8 cellular contexts compared by ENCODE assay signal in genomic region chr17:40121191-40121885, GRCh38. TPM values are rescaled to one million over a fixed set of nuclear protein-coding genes. Genes with fewer than 3 reads are reported as not detected.
DNase-seq lines count a peak whose midpoint lies in the region; ATAC-seq, FAIRE-seq and TF ChIP-seq lines count a peak whose summit lies in the region.

No MANE protein-coding gene starts in this region.

- peak overlapping the region; percentile 4 for H3K4ac ChIP-seq in H1 (replicated peaks; ENCODE audit: insufficient read length, low read depth, low read length)
- H3K4ac ChIP-seq in mesendoderm (ENCODE audit: low read depth, low read length) = peak overlapping the region; percentile 100

- peaks cover 22 to 57% of the 10 kb centered on the region in 2 experiments for H3K79me2 ChIP-seq in H1 (ENCODE audit: control insufficient read depth in 1 of 2, insufficient read depth in 2 of 2, low read length in 2 of 2)
- peaks cover 43% of the 10 kb centered on the region for H3K79me2 ChIP-seq in mesendoderm (ENCODE audit: control insufficient read depth, insufficient read depth, low read length)

- no peak overlapping the region for H2BK12ac ChIP-seq in H1 (ENCODE audit: low read depth, low read length)

- H2BK5ac ChIP-seq in H1 (ENCODE audit: low read depth, low read length) = 0 out of 2 replicates have a peak overlapping the region, but pooled peaks have one; percentile 35
- no peak overlapping the region for H2BK5ac ChIP-seq in mesendoderm (ENCODE audit: low read length)

- ATAC-seq in HG03521 (IDR thresholded peaks at IDR 0.05; ENCODE audit: unreplicated experiment) (peak; percentile 17), GM19452 (IDR thresholded peaks at IDR 0.05; ENCODE audit: unreplicated experiment) (no peak)

- H4K20me1 ChIP-seq in H1 (replicated peaks in 1 of 2; ENCODE audit: control insufficient read depth in 1 of 2, insufficient read depth in 2 of 2, low read length in 2 of 2) = peaks cover 4 to 10% of the 10 kb centered on the region in 2 experiments

- peak in 1 of 2 experiments; percentile 37; a peak in 1 of 3 replicates for TF ChIP-seq POLR2A in H1 (IDR thresholded peaks at IDR 0.05; ENCODE audit: control extremely low read depth in 1 of 2, low read depth in 2 of 2, low read length in 2 of 2)

- no peak for TF ChIP-seq RAD21 in H1 (IDR thresholded peaks at IDR 0.05 in 1 of 2, conservative IDR thresholded peaks at IDR 0.05 in 1 of 2; ENCODE audit: low read depth in 2 of 2, low read length in 2 of 2)

- POLR2A ChIA-PET in H1 (lab: Charles Lee; ENCODE audit: partially characterized antibody) = interaction anchor here (0.6 to 16.7 kb wide), 23 partner anchors 9 to 973 kb away, joined by 3 to 399 read pairs (median 6); partner anchors contain the start of genes CASC3, NR1D1 and RAPGEFL1

- H3K79me1 ChIP-seq in H1 (ENCODE audit: low read depth, low read length) (peaks cover 13% of the 10 kb centered on the region; the same call in 1 of the 2 replicates), mesendoderm (ENCODE audit: low read length) (peaks cover 8% of the 10 kb centered on the region)

- no peak overlapping the region; the same call in 1 of the 2 replicates for H2AK5ac ChIP-seq in H1 (ENCODE audit: low read depth, low read length)
- H2AK5ac ChIP-seq in mesendoderm (ENCODE audit: low read length) = no peak overlapping the region

- H3K9me3 Mint-ChIP-seq in T-helper 2 cell treated with Interferon-gamma antibody and Interleukin-4, amounts not matched to agents 5 μg/mL and 100 μg/mL, for 36 hours = no peaks in the 10 kb centered on the region

- H2AFZ ChIP-seq in H1 (ENCODE audit: low read length) = no peak overlapping the region

- CTCF ChIA-PET in H1 (lab: Charles Lee; ENCODE audit: partially characterized antibody) = interaction anchor here (0.6 to 14.0 kb wide), 14 partner anchors 8 to 297 kb away, joined by 3 to 135 read pairs (median 3); partner anchors contain the start of genes CSF3 and NR1D1

- H2BK20ac ChIP-seq in H1 (ENCODE audit: low read length) = no peak overlapping the region

- no peak overlapping the region for H4K91ac ChIP-seq in H1 (replicated peaks; ENCODE audit: insufficient read length, low read length)

- H4K8ac ChIP-seq in H1 (ENCODE audit: extremely low read depth, insufficient read depth, low read length) (peak overlapping the region; percentile 91; the same call in 1 of the 2 replicates), mesendoderm (ENCODE audit: low read depth, low read length) (peak overlapping the region; percentile 29)

- H3K36me3 ChIP-seq in H1 (ENCODE audit: control insufficient read depth in 2 of 4, insufficient read depth in 4 of 4, low read length in 3 of 4) (peaks cover 0 to 15% (median 5%) of the 10 kb centered on the region in 4 experiments; a peak in 6 of 8 replicates), mesendoderm (ENCODE audit: control insufficient read depth, insufficient read depth, low read length) (peaks cover 3% of the 10 kb centered on the region), thymus (ENCODE audit: control insufficient read depth, insufficient read depth) (peaks cover 3% of the 10 kb centered on the region)

- H4K5ac ChIP-seq in H1 (ENCODE audit: insufficient read length, low read depth, low read length) = peak overlapping the region; percentile 85
- no peak overlapping the region for H4K5ac ChIP-seq in mesendoderm (ENCODE audit: low read length)

- H2BK15ac ChIP-seq in H1 (ENCODE audit: low read length) (0 out of 2 replicates have a peak overlapping the region, but pooled peaks have one; percentile 72), mesendoderm (replicated peaks; ENCODE audit: low read depth) (no peak overlapping the region)

- FAIRE-seq in H1 (lab: Jason Lieb, UNC) = no peak

- H3K36me3 Mint-ChIP-seq in T-helper 2 cell treated with Interferon-gamma antibody and Interleukin-4, amounts not matched to agents 5 μg/mL and 100 μg/mL, for 36 hours (ENCODE audit: low read depth) = peaks cover 25% of the 10 kb centered on the region

- H3K4me1 ChIP-seq in H1 (replicated peaks in 1 of 4; ENCODE audit: control insufficient read depth in 3 of 4, insufficient read depth in 4 of 4, low read length in 3 of 4) (peaks cover 0 to 3% (median under 1%) of the 10 kb centered on the region in 4 experiments; a peak in 2 of 7 replicates), mesendoderm (ENCODE audit: control insufficient read depth, low read depth, low read length) (peaks cover 3% of the 10 kb centered on the region), thymus (ENCODE audit: control insufficient read depth, insufficient read depth, low read length) (peaks cover 9% of the 10 kb centered on the region)

- H3K27ac Mint-ChIP-seq in T-helper 2 cell treated with Interferon-gamma antibody and Interleukin-4, amounts not matched to agents 5 μg/mL and 100 μg/mL, for 36 hours = peak overlapping the region; percentile 83

- peaks cover 33% of the 10 kb centered on the region for H3K4me1 Mint-ChIP-seq in T-helper 2 cell treated with Interferon-gamma antibody and Interleukin-4, amounts not matched to agents 5 μg/mL and 100 μg/mL, for 36 hours (ENCODE audit: low read depth)

- TF ChIP-seq CTCF in H1 (IDR thresholded peaks at IDR 0.05; ENCODE audit: control extremely low read depth in 1 of 3, insufficient read depth in 1 of 3, low read depth in 1 of 3, low read length in 3 of 3) = no peak

- peak overlapping the region; percentile 84 for H3K27ac ChIP-seq in H1 (ENCODE audit: low read depth, low read length)
- peak overlapping the region; percentile 97 for H3K27ac ChIP-seq in mesendoderm (ENCODE audit: low read depth, low read length)
- H3K27ac ChIP-seq in thymus (ENCODE audit: low read depth) = peak overlapping the region; percentile 92

- peak overlapping the region; percentile 68 to 87 (median 82) for H3K4me3 ChIP-seq in H1 (ENCODE audit: extremely low read depth in 1 of 4, insufficient read depth in 2 of 4, low read depth in 3 of 4, low read length in 4 of 4)
- peak overlapping the region; percentile 68 for H3K4me3 ChIP-seq in mesendoderm (ENCODE audit: low read length)
- peak overlapping the region; percentile 83 for H3K4me3 ChIP-seq in thymus (ENCODE audit: low read length)

- 4% methylated on average over 9 of the region's 51 CpGs; no CpG with 5 or more reads in 1 of the 2 experiments for WGBS in H1 (ENCODE audit: extremely low coverage in 1 of 2, insufficient coverage in 1 of 2, insufficient read length in 1 of 2, insufficient replicate concordance in 2 of 2, low coverage in 1 of 2, low lambda C conversion rate in 2 of 2, missing lambda C conversion rate in 1 of 2), 2 experiments
- WGBS in mesendoderm (ENCODE audit: extremely low coverage, insufficient coverage, low lambda C conversion rate) = no CpG with 5 or more reads among the region's 51 CpGs
- under 1% methylated on average over 51 of the region's 51 CpGs for whole genome bisulfite sequencing in thymus

- TF ChIP-seq EP300 in H1 (IDR thresholded peaks at IDR 0.05; ENCODE audit: borderline replicate concordance in 1 of 2, low read depth in 2 of 2, low read length in 2 of 2) = no peak

- H3K27me3 Mint-ChIP-seq in T-helper 2 cell treated with Interferon-gamma antibody and Interleukin-4, amounts not matched to agents 5 μg/mL and 100 μg/mL, for 36 hours (ENCODE audit: low read depth) = no peaks in the 10 kb centered on the region

- H3K27me3 ChIP-seq in H1 (replicated peaks in 1 of 4; ENCODE audit: control insufficient read depth in 3 of 4, extremely low read depth in 1 of 4, insufficient read depth in 3 of 4, low read length in 3 of 4) = no peaks in the 10 kb centered on the region; a peak in 1 of 7 replicates
- no peaks in the 10 kb centered on the region for H3K27me3 ChIP-seq in mesendoderm (ENCODE audit: insufficient read depth, low read length, poor library complexity)
- no peaks in the 10 kb centered on the region for H3K27me3 ChIP-seq in thymus (ENCODE audit: control insufficient read depth, insufficient read depth)

- H3K18ac ChIP-seq in H1 (ENCODE audit: extremely low read depth, low read length) (peak overlapping the region; percentile 1), mesendoderm (ENCODE audit: low read length) (peak overlapping the region; percentile 100)

- peak; percentile 74 for DNase-seq in NCI-H146 (lab: John Stamatoyannopoulos, UW)
- no peak for DNase-seq in NCI-H146 treated with DMSO at 0.1 percent for 48 hours (lab: John Stamatoyannopoulos, UW; ENCODE audit: unreplicated experiment)
- DNase-seq in T-helper 2 cell treated with Interferon-gamma antibody and Interleukin-4, amounts not matched to agents 5 μg/mL and 100 μg/mL, for 36 hours (ENCODE audit: low spot score) = no peak
- DNase-seq in H1 (ENCODE audit: low read depth in 1 of 2, low spot score in 2 of 2) = no peak
- no peak for DNase-seq in mesendoderm

- peak overlapping the region; percentile 71 to 79 (median 75) for H3K9ac ChIP-seq in H1 (replicated peaks in 1 of 4; ENCODE audit: extremely low read depth in 1 of 4, low read depth in 3 of 4, low read length in 3 of 4)
- peak overlapping the region; percentile 95 for H3K9ac ChIP-seq in mesendoderm (ENCODE audit: low read length)

- H3K23me2 ChIP-seq in H1 (ENCODE audit: low read depth, low read length) = peaks cover 17% of the 10 kb centered on the region; the same call in 1 of the 2 replicates

- H3K14ac ChIP-seq in H1 (ENCODE audit: insufficient read length) = no peak overlapping the region

- H3K56ac ChIP-seq in H1 (replicated peaks; ENCODE audit: insufficient read length, low read depth, low read length) = peak overlapping the region; percentile 62
- peak overlapping the region; percentile 91 for H3K56ac ChIP-seq in mesendoderm (ENCODE audit: low read length)

- H3K4me3 Mint-ChIP-seq in T-helper 2 cell treated with Interferon-gamma antibody and Interleukin-4, amounts not matched to agents 5 μg/mL and 100 μg/mL, for 36 hours = peak overlapping the region; percentile 82

- H3K9me3 ChIP-seq in H1 (ENCODE audit: insufficient read depth in 2 of 2, low read depth in 1 of 2, low read length in 1 of 2) (no peaks in the 10 kb centered on the region), thymus (ENCODE audit: control insufficient read depth) (no peaks in the 10 kb centered on the region)

- H3K4me2 ChIP-seq in H1 (ENCODE audit: insufficient read depth in 1 of 2, low read depth in 2 of 2, low read length in 2 of 2) (peak overlapping the region; percentile 71 to 97), mesendoderm (ENCODE audit: low read length) (peak overlapping the region; percentile 96)

- H3K23ac ChIP-seq in H1 (ENCODE audit: insufficient read length) (no peak overlapping the region), mesendoderm (ENCODE audit: low read length) (no peak overlapping the region)

- H2BK120ac ChIP-seq in H1 (replicated peaks; ENCODE audit: low read depth, low read length) (no peak overlapping the region), mesendoderm (ENCODE audit: low read depth, low read length) (peak overlapping the region; percentile 75)

RNA-seq across cellular contexts. Expression of gene MSL1, which starts 0.4 kb away (rescaled TPM):
- total RNA-seq in H1 (2021; fragmentation: NEBNext Ultra II Directional; extraction: Animal tissue kit (Norgen Biotek cat#: 25700)) = 66.5 and 69.2 TPM in 2 replicates
- polyA plus RNA-seq in H1 (2011; rRNA removed) = 18.2 and 24.1 TPM in 2 replicates
- polyA plus RNA-seq in H1 (2011; cell fraction: cytosol; rRNA removed) = 39.2 TPM
- polyA plus RNA-seq in H1 (2011; cell fraction: nucleus; rRNA removed) = 50.9 TPM
- 47.3 to 75.1 TPM (median 51.3 TPM) in 4 replicates for polyA plus RNA-seq in H1 (2012, experiment 1 of 2)
- polyA plus RNA-seq in H1 (2012, experiment 2 of 2) = 24.4 TPM
- polyA plus RNA-seq in H1 (2013, experiment 1 of 2) = 59.8 TPM
- 53.4 TPM for polyA plus RNA-seq in H1 (2013, experiment 2 of 2)
- 35.9 and 42.1 TPM in 2 replicates for polyA minus RNA-seq in H1 (2011; rRNA and poly(A)+ RNA removed)
- 35.1 TPM for polyA minus RNA-seq in H1 (2011; cell fraction: cytosol; rRNA and poly(A)+ RNA removed)
- 36.6 TPM for polyA minus RNA-seq in H1 (2011; cell fraction: nucleus; rRNA and poly(A)+ RNA removed)
- 40.3 TPM for polyA plus RNA-seq in mesendoderm (2013, experiment 1 of 2)
- polyA plus RNA-seq in mesendoderm (2013, experiment 2 of 2) = 40.9 TPM
- 126 TPM for polyA plus RNA-seq in thymus

RNA-seq across cellular contexts. Expression of gene CASC3, which starts 19.0 kb away (rescaled TPM):
- total RNA-seq in H1 (2021; fragmentation: NEBNext Ultra II Directional; extraction: Animal tissue kit (Norgen Biotek cat#: 25700)) = 114 and 116 TPM in 2 replicates
- polyA plus RNA-seq in H1 (2011; rRNA removed) = 80.2 and 85.7 TPM in 2 replicates
- polyA plus RNA-seq in H1 (2011; cell fraction: cytosol; rRNA removed) = 63.6 TPM
- 136 TPM for polyA plus RNA-seq in H1 (2011; cell fraction: nucleus; rRNA removed)
- 79.5 to 94.5 TPM (median 87.8 TPM) in 4 replicates for polyA plus RNA-seq in H1 (2012, experiment 1 of 2)
- 49.9 TPM for polyA plus RNA-seq in H1 (2012, experiment 2 of 2)
- polyA plus RNA-seq in H1 (2013, experiment 1 of 2) = 60.2 TPM
- 58.7 TPM for polyA plus RNA-seq in H1 (2013, experiment 2 of 2)
- polyA minus RNA-seq in H1 (2011; rRNA and poly(A)+ RNA removed) = 76.1 and 78.3 TPM in 2 replicates
- 36.5 TPM for polyA minus RNA-seq in H1 (2011; cell fraction: cytosol; rRNA and poly(A)+ RNA removed)
- 81.4 TPM for polyA minus RNA-seq in H1 (2011; cell fraction: nucleus; rRNA and poly(A)+ RNA removed)
- 77.1 TPM for polyA plus RNA-seq in mesendoderm (2013, experiment 1 of 2)
- 77.4 TPM for polyA plus RNA-seq in mesendoderm (2013, experiment 2 of 2)
- polyA plus RNA-seq in thymus = 38.3 TPM

RNA-seq across cellular contexts. Expression of gene NR1D1, which starts 20.9 kb away (rescaled TPM):
- 4.3 and 4.6 TPM in 2 replicates for total RNA-seq in H1 (2021; fragmentation: NEBNext Ultra II Directional; extraction: Animal tissue kit (Norgen Biotek cat#: 25700))
- polyA plus RNA-seq in H1 (2011; rRNA removed) (1.5 and 3.4 TPM in 2 replicates), thymus (3.2 TPM)
- 0.79 TPM for polyA plus RNA-seq in H1 (2011; cell fraction: cytosol; rRNA removed)
- polyA plus RNA-seq in H1 (2011; cell fraction: nucleus; rRNA removed) = 4.7 TPM
- polyA plus RNA-seq in H1 (2012, experiment 1 of 2) = 5.4 to 7.1 TPM (median 6.1 TPM) in 4 replicates
- polyA plus RNA-seq in H1 (2012, experiment 2 of 2) = 6.5 TPM
- 3.1 TPM for polyA plus RNA-seq in H1 (2013, experiment 1 of 2)
- polyA plus RNA-seq in H1 (2013, experiment 2 of 2) = 3.0 TPM
- 1.4 and 2.9 TPM in 2 replicates for polyA minus RNA-seq in H1 (2011; rRNA and poly(A)+ RNA removed)
- 2.5 TPM for polyA minus RNA-seq in H1 (2011; cell fraction: cytosol; rRNA and poly(A)+ RNA removed)
- polyA minus RNA-seq in H1 (2011; cell fraction: nucleus; rRNA and poly(A)+ RNA removed) = 2.7 TPM
- 2.3 TPM for polyA plus RNA-seq in mesendoderm (2013, experiment 1 of 2)
- polyA plus RNA-seq in mesendoderm (2013, experiment 2 of 2) = 2.5 TPM

RNA-seq across cellular contexts. Expression of gene RAPGEFL1, which starts 55.9 kb away (rescaled TPM):
- total RNA-seq in H1 (2021; fragmentation: NEBNext Ultra II Directional; extraction: Animal tissue kit (Norgen Biotek cat#: 25700)) = 18.1 and 20.2 TPM in 2 replicates
- polyA plus RNA-seq in H1 (2011; rRNA removed) = 20.0 and 25.0 TPM in 2 replicates
- polyA plus RNA-seq in H1 (2011; cell fraction: cytosol; rRNA removed) = 18.6 TPM
- 80.0 TPM for polyA plus RNA-seq in H1 (2011; cell fraction: nucleus; rRNA removed)
- polyA plus RNA-seq in H1 (2012, experiment 1 of 2) = 19.0 to 23.2 TPM (median 20.9 TPM) in 4 replicates
- polyA plus RNA-seq in H1 (2012, experiment 2 of 2) = 16.1 TPM
- 9.5 TPM for polyA plus RNA-seq in H1 (2013, experiment 1 of 2)
- polyA plus RNA-seq in H1 (2013, experiment 2 of 2) = 8.0 TPM
- 14.1 and 20.0 TPM in 2 replicates for polyA minus RNA-seq in H1 (2011; rRNA and poly(A)+ RNA removed)
- 12.9 TPM for polyA minus RNA-seq in H1 (2011; cell fraction: cytosol; rRNA and poly(A)+ RNA removed)
- polyA minus RNA-seq in H1 (2011; cell fraction: nucleus; rRNA and poly(A)+ RNA removed) = 27.9 TPM
- 5.5 TPM for polyA plus RNA-seq in mesendoderm (2013, experiment 1 of 2)
- 5.6 TPM for polyA plus RNA-seq in mesendoderm (2013, experiment 2 of 2)
- 17.4 TPM for polyA plus RNA-seq in thymus

RNA-seq across cellular contexts. Expression of gene THRA, which starts 58.6 kb away (rescaled TPM):
- 10.2 and 11.8 TPM in 2 replicates for total RNA-seq in H1 (2021; fragmentation: NEBNext Ultra II Directional; extraction: Animal tissue kit (Norgen Biotek cat#: 25700))
- polyA plus RNA-seq in H1 (2011; rRNA removed) = 6.4 and 8.2 TPM in 2 replicates
- polyA plus RNA-seq in H1 (2011; cell fraction: cytosol; rRNA removed) = 7.4 TPM
- polyA plus RNA-seq in H1 (2011; cell fraction: nucleus; rRNA removed) = 13.1 TPM
- 7.9 to 11.1 TPM (median 10.1 TPM) in 4 replicates for polyA plus RNA-seq in H1 (2012, experiment 1 of 2)
- polyA plus RNA-seq in H1 (2012, experiment 2 of 2) = 7.6 TPM
- polyA plus RNA-seq in H1 (2013, experiment 1 of 2) = 5.0 TPM
- 4.5 TPM for polyA plus RNA-seq in H1 (2013, experiment 2 of 2)
- 8.4 and 11.6 TPM in 2 replicates for polyA minus RNA-seq in H1 (2011; rRNA and poly(A)+ RNA removed)
- polyA minus RNA-seq in H1 (2011; cell fraction: cytosol; rRNA and poly(A)+ RNA removed) = 6.2 TPM
- 4.3 TPM for polyA minus RNA-seq in H1 (2011; cell fraction: nucleus; rRNA and poly(A)+ RNA removed)
- 2.5 TPM for polyA plus RNA-seq in mesendoderm (2013, experiment 1 of 2)
- polyA plus RNA-seq in mesendoderm (2013, experiment 2 of 2) = 2.9 TPM
- polyA plus RNA-seq in thymus = 14.3 TPM
